10 cellular contexts compared by ENCODE assay signal in the genomic region with DNA sequence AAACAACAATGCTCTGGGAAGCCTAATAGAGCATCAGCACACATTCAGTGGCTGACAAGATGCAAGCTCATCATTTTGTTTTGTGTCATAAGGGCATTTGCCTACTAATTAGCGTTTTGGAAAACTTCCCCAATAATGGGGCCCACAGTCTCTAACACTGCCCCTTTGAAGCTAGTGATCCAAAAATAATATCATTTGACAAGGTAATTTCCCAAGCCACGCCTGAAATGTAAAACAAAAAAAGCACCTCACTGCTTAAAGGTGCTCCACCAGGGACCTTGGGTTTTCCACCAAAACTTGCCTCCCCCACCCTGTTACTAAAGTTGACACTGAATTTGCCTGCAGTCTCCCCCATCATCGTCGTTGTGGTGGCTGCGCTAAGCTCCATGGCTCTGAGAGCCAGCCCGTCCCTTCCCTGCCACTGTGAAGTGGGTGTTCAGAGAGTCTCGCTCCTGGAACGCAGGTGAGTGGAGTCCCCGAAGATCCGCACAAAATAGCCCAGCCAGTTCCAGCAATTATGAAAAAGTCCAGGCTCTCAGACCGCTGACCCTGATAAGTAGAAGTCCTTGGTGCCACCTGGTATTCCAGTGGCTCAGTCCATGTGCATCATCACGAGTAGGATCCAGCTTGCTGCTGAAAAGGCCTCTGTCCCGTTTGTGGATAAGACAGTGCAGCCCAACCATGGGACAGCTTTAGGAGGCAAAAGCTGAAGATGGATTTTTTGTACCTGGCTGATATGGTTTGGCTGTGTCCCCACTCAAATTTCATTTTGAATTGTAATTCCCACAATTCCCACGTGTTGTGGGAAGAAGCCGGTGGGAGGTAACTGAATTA. TPM values are rescaled to one million over a fixed set of nuclear protein-coding genes. Genes with fewer than 3 reads are reported as not detected.
DNase-seq lines count a peak whose midpoint lies in the region; ATAC-seq and TF ChIP-seq lines count a peak whose summit lies in the region.
"Had no signal": no experiment of that assay in that cellular context is flagged by ENCODE, and none has a peak within 500 bp of the region (broad histone marks: within the 10 kb centered on the region; RNA-seq: fewer than 3 reads in every experiment).

No MANE protein-coding gene starts in this region.

- no peaks in the 10 kb centered on the region for H3K27me3 ChIP-seq in SJCRH30

- no peaks in the 10 kb centered on the region for H3K27me3 Mint-ChIP-seq in WTC11 (ENCODE audit: low read depth)
- H3K27me3 Mint-ChIP-seq: activated CD4-positive, alpha-beta T cell treated with anti-CD3 and anti-CD28 coated beads, Interleukin-2, amount 10 ng/mL, durations not matched to agents 24 days and 14 days had no signal

- DNase-seq in GM12865 (ENCODE audit: low read depth) (peak; percentile 85), WTC11 (ENCODE audit: low spot score) (no peak), NCI-H1105 treated with DMSO at 0.1 percent for 48 hours (lab: John Stamatoyannopoulos, UW) (no peak), NCI-H1092 (lab: John Stamatoyannopoulos, UW) (no peak), SJCRH30 (no peak)
- no peak for DNase-seq in activated naive CD4-positive, alpha-beta T cell treated with anti-CD3 and anti-CD28 coated beads, Interleukin-2, amount 50 U/mL, for 16 hours
- DNase-seq: activated CD4-positive, alpha-beta T cell treated with anti-CD3 and anti-CD28 coated beads, Interleukin-2, amount 10 ng/mL, durations not matched to agents 24 days and 14 days; hypothalamus had no signal

- H3K4me3 ChIP-seq in GM12865 (ENCODE audit: low read depth, low read length) (peak overlapping the region; percentile 91), SJCRH30 (no peak overlapping the region)

- peaks cover 8% of the 10 kb centered on the region for H3K36me3 ChIP-seq in SJCRH30

- peak overlapping the region; percentile 88 for H3K27ac Mint-ChIP-seq in WTC11
- H3K27ac Mint-ChIP-seq: activated CD4-positive, alpha-beta T cell treated with anti-CD3 and anti-CD28 coated beads, Interleukin-2, amount 10 ng/mL, durations not matched to agents 24 days and 14 days had no signal

- TF ChIP-seq CTCF in GM12865 (IDR thresholded peaks at IDR 0.05; ENCODE audit: insufficient read depth, low read depth, low read length, missing control alignments): no peak
- no peak for TF ChIP-seq CTCF in WTC11 (IDR thresholded peaks at IDR 0.05)

- no peaks in the 10 kb centered on the region for H3K9me3 ChIP-seq in SJCRH30 (replicated peaks)

- POLR2A ChIA-PET in WTC11 (lab: Charles Lee): no interaction called here

- no peaks in the 10 kb centered on the region for H3K9me3 Mint-ChIP-seq in WTC11
- H3K9me3 Mint-ChIP-seq: activated CD4-positive, alpha-beta T cell treated with anti-CD3 and anti-CD28 coated beads, Interleukin-2, amount 10 ng/mL, durations not matched to agents 24 days and 14 days had no signal

- H3K27ac ChIP-seq in SJCRH30: no peak overlapping the region

- no peaks in the 10 kb centered on the region; the same call in 1 of the 2 replicates for H3K36me3 Mint-ChIP-seq in WTC11

- H3K4me1 Mint-ChIP-seq in WTC11: peaks cover 42% of the 10 kb centered on the region

- peak; percentile 47 for ATAC-seq in GM19351 (IDR thresholded peaks at IDR 0.05; ENCODE audit: unreplicated experiment)
- ATAC-seq in HG02938 (IDR thresholded peaks at IDR 0.05; ENCODE audit: unreplicated experiment): peak; percentile 32
- ATAC-seq in WTC11: no peak

- H3K4me3 Mint-ChIP-seq in WTC11: no peak overlapping the region
- H3K4me3 Mint-ChIP-seq: activated CD4-positive, alpha-beta T cell treated with anti-CD3 and anti-CD28 coated beads, Interleukin-2, amount 10 ng/mL, durations not matched to agents 24 days and 14 days had no signal

- H3K4me1 ChIP-seq in SJCRH30: no peaks in the 10 kb centered on the region

- CTCF ChIA-PET in WTC11 (lab: Charles Lee): interaction anchor here (0.8 to 1.7 kb wide), 7 partner anchors 16 to 375 kb away, joined by 3 to 25 read pairs (median 4); a partner anchor contains a TSS

TF ChIP-seq in WTC11, 78 proteins besides CTCF, POLR2A, EP300 and RAD21:
- TF ChIP-seq NFYB (CRISPR knock-in tag; conservative IDR thresholded peaks at IDR 0.05; ENCODE audit: low read depth) (no peak), ATF1 (CRISPR knock-in tag; IDR thresholded peaks at IDR 0.05) (no peak), ZNF263 (CRISPR knock-in tag; IDR thresholded peaks at IDR 0.05; ENCODE audit: low read depth) (no peak), SOX15 (CRISPR knock-in tag; IDR thresholded peaks at IDR 0.05) (no peak), ZNF396 (CRISPR knock-in tag; IDR thresholded peaks at IDR 0.05; ENCODE audit: borderline replicate concordance) (no peak), MXD4 (CRISPR knock-in tag; IDR thresholded peaks at IDR 0.05; ENCODE audit: borderline replicate concordance) (no peak), OVOL2 (CRISPR knock-in tag; IDR thresholded peaks at IDR 0.05; ENCODE audit: borderline replicate concordance) (no peak)
- TF ChIP-seq, protein P1, sequence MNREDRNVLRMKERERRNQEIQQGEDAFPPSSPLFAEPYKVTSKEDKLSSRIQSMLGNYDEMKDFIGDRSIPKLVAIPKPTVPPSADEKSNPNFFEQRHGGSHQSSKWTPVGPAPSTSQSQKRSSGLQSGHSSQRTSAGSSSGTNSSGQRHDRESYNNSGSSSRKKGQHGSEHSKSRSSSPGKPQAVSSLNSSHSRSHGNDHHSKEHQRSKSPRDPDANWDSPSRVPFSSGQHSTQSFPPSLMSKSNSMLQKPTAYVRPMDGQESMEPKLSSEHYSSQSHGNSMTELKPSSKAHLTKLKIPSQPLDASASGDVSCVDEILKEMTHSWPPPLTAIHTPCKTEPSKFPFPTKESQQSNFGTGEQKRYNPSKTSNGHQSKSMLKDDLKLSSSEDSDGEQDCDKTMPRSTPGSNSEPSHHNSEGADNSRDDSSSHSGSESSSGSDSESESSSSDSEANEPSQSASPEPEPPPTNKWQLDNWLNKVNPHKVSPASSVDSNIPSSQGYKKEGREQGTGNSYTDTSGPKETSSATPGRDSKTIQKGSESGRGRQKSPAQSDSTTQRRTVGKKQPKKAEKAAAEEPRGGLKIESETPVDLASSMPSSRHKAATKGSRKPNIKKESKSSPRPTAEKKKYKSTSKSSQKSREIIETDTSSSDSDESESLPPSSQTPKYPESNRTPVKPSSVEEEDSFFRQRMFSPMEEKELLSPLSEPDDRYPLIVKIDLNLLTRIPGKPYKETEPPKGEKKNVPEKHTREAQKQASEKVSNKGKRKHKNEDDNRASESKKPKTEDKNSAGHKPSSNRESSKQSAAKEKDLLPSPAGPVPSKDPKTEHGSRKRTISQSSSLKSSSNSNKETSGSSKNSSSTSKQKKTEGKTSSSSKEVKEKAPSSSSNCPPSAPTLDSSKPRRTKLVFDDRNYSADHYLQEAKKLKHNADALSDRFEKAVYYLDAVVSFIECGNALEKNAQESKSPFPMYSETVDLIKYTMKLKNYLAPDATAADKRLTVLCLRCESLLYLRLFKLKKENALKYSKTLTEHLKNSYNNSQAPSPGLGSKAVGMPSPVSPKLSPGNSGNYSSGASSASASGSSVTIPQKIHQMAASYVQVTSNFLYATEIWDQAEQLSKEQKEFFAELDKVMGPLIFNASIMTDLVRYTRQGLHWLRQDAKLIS (CRISPR knock-in tag; IDR thresholded peaks at IDR 0.05; ENCODE audit: borderline replicate concordance): no peak

RNA-seq across cellular contexts. Expression of a gene that starts 52.2 kb away (rescaled TPM):
- total RNA-seq in WTC11 (2021): 45.7 to 64.3 TPM (median 52.8 TPM) in 3 replicates
- total RNA-seq in SJCRH30 (2014; rRNA removed; shearing (Covaris generic)): 24.6 and 27.8 TPM in 2 replicates
